Comparison of ENCODE assay signal across 1 cellular context in the genomic region with DNA sequence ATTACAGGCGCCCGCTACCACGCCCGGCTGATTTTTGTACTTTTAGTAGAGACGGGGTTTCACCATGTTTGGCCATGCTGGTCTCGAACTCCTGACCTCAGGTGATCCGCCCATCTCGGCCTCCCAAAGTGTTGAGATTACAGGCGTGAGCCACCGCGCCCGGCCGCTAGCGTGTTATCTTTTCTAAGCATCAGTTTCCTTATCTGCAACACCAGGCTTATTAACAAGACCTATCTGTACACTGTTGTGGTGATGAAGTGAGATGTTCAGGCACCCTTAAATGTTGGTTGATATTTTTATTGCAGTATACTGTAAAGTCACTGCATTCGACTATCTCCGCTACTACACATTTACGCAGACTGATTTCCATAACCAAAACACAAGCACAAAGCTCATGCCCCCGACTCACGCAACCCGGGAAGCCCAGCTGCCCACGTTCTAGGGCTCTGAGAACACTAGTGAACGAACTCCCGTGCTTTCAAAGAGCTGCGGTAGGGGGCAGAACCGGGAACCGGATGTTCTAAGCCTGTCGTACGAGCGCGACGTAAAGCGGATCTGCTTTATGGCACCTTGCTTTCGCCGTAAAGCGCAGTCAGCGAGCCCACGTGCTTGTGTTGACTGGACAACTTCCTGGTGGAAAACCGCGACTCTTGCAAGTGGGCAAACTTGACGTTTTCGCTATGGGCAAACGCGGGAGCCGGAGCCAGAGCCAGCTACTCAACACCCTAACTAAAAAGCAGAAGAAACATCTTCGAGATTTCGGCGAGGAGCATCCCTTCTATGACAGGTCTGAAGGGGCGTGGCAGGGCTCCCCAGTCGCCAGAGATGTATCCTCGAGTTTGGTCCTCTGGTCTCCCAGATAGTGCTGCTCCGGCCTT.
TF ChIP-seq lines count a peak whose summit lies in the region.

A gene with protein sequence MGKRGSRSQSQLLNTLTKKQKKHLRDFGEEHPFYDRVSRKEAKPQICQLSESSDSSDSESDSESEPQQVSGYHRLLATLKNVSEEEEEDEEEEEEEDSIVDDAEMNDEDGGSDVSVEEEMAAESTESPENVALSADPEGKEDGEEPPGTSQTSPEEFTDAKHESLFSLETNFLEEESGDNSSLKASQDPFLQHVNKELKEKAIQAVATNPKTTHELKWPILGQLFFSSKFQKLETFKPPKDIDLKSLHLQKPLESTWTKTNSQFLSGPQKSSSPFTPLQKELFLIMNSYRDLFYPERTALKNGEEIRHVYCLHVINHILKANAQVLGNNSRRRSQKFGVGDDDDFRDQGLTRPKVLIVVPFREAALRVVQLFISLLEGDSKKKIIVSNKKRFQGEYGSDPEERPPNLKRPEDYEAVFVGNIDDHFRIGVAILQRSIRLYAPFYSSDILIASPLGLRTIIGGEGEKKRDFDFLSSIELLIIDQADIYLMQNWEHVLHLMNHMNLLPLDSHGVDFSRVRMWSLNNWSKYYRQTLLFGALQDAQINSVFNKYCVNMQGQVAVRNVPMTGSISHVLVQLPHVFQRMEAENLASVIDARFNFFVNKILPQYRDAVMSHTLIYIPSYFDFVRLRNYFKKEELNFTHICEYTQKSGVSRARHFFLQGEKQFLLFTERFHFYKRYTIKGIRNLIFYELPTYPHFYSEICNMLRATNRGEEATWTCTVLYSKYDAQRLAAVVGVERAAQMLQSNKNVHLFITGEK (plus strand): TSS at position 589 of the 878 bp plus-strand sequence. CDS start 92 bp downstream, at position 681.

TF ChIP-seq in H1, 55 proteins besides CTCF, POLR2A, EP300 and RAD21 (continued from another document):
- TF ChIP-seq ZNF274 (IDR thresholded peaks at IDR 0.05; ENCODE audit: borderline replicate concordance, extremely low read depth, low read length) (no peak), SP2 (IDR thresholded peaks at IDR 0.05; ENCODE audit: low read length) (no peak), KDM1A (IDR thresholded peaks at IDR 0.05; ENCODE audit: borderline replicate concordance, low read length) (no peak), MAFK (IDR thresholded peaks at IDR 0.05; ENCODE audit: low read depth, low read length) (no peak), POU5F1 (IDR thresholded peaks at IDR 0.05; ENCODE audit: low read depth, low read length) (no peak), NRF1 (IDR thresholded peaks at IDR 0.05; ENCODE audit: low read depth, low read length) (no peak), BCL11A (IDR thresholded peaks at IDR 0.05; ENCODE audit: low read depth in 2 of 2, low read length in 2 of 2) (no peak), GTF2F1 (IDR thresholded peaks at IDR 0.05; ENCODE audit: borderline replicate concordance, low read depth, low read length) (no peak)
- TF ChIP-seq, protein P1, sequence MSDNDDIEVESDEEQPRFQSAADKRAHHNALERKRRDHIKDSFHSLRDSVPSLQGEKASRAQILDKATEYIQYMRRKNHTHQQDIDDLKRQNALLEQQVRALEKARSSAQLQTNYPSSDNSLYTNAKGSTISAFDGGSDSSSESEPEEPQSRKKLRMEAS (IDR thresholded peaks at IDR 0.05) = peak; percentile 99
TF ChIP-seq in H1: peak in this region for 17.
